19 cellular contexts compared by ENCODE assay signal in the genomic region with DNA sequence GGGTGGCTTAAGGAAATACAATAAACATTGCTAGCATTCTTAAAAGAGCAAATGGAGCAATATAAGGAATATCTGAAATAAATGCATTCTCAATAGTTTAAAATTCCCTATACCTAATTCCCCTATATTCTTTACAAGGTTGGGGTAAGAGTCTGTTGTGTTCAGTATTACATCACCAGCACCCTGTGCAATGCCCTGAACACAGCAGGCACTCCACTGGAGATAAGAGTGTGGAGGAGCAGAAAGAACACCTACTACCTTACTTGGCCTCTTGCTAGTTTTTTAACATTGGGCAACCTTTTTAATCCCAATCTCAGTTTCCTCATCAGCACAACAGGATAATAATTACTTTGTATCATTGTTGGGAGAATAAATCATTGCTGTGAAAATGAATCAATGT.
A peak's percentile ranks its signal among the peaks of the same experiment; 100 is the strongest.
DNase-seq lines count a peak whose midpoint lies in the region; ATAC-seq and TF ChIP-seq lines count a peak whose summit lies in the region.
"Had no signal": no experiment of that assay in that cellular context is flagged by ENCODE, and none has a peak within 500 bp of the region (broad histone marks: within the 10 kb centered on the region; RNA-seq: fewer than 3 reads in every experiment).

No MANE protein-coding gene starts in this region.

- H3K36me3 ChIP-seq in upper lobe of right lung, result no peaks in the 10 kb centered on the region
- H3K36me3 ChIP-seq: BE2C had no signal

- H3K4me1 Mint-ChIP-seq in natural killer cell treated with Interleukin-12 subunit alpha and Interleukin-12 subunit beta and Interleukin-15 and Interleukin-18, amount 100 ng/mL, for 72 hours (ENCODE audit: low read depth in 2 of 2), result peaks cover 9 to 15% of the 10 kb centered on the region in 2 donors

- H3K27me3 ChIP-seq in right cardiac atrium (ENCODE audit: control insufficient read depth, insufficient read depth), result no peaks in the 10 kb centered on the region
- H3K27me3 ChIP-seq in upper lobe of right lung, result no peaks in the 10 kb centered on the region
- H3K27me3 ChIP-seq: BE2C had no signal

- DNase-seq in left ventricle myocardium superior (no peak), right cardiac atrium (no peak), NCI-H226 (peak; percentile 53), left lobe of liver (ENCODE audit: low spot score) (no peak), upper lobe of right lung (no peak), NCI-H1092 (lab: John Stamatoyannopoulos, UW) (no peak), COLO829 (ENCODE audit: low spot score) (no peak)
- no peak for DNase-seq in natural killer cell treated with Interleukin-12 subunit alpha and Interleukin-12 subunit beta and Interleukin-15 and Interleukin-18, amount 100 ng/mL, for 72 hours (ENCODE audit: low spot score)
- DNase-seq: BE2C, DMS79, GM23248, IMR-90, NCI-H1436, NCI-H187 treated with DMSO at 0.1 percent for 48 hours, NCI-H2107, NCI-H510A, NCI-H774 had no signal

- no peak overlapping the region for H3K4me3 Mint-ChIP-seq in natural killer cell treated with Interleukin-12 subunit alpha and Interleukin-12 subunit beta and Interleukin-15 and Interleukin-18, amount 100 ng/mL, for 72 hours

- no peak overlapping the region for H3K4me3 ChIP-seq in right cardiac atrium (ENCODE audit: low read length)
- H3K4me3 ChIP-seq in upper lobe of right lung, result no peak overlapping the region
- H3K4me3 ChIP-seq: A549, GM23248 had no signal

- H3K4me1 ChIP-seq in right cardiac atrium (ENCODE audit: control insufficient read depth, insufficient read depth, low read length) (peaks cover 2% of the 10 kb centered on the region), upper lobe of right lung (peaks cover 8% of the 10 kb centered on the region)

- H3K9me3 Mint-ChIP-seq in natural killer cell treated with Interleukin-12 subunit alpha and Interleukin-12 subunit beta and Interleukin-15 and Interleukin-18, amount 100 ng/mL, for 72 hours, result no peaks in the 10 kb centered on the region

- ATAC-seq in left ventricle myocardium superior (peak; percentile 76), right cardiac atrium (no peak), left lobe of liver (peak; percentile 46), upper lobe of right lung (peak; percentile 81)
- no peak for ATAC-seq in natural killer cell treated with Interleukin-12 subunit alpha and Interleukin-12 subunit beta and Interleukin-15 and Interleukin-18, amount 100 ng/mL, for 72 hours
- ATAC-seq: A549, HCT116 had no signal

- no peaks in the 10 kb centered on the region for H3K36me3 Mint-ChIP-seq in natural killer cell treated with Interleukin-12 subunit alpha and Interleukin-12 subunit beta and Interleukin-15 and Interleukin-18, amount 100 ng/mL, for 72 hours

- no peak for TF ChIP-seq CTCF in upper lobe of right lung (IDR thresholded peaks at IDR 0.05)

- H3K9me3 ChIP-seq in right cardiac atrium (ENCODE audit: control insufficient read depth, low read length), result no peaks in the 10 kb centered on the region
- H3K9me3 ChIP-seq in upper lobe of right lung, result no peaks in the 10 kb centered on the region
- H3K9me3 ChIP-seq: A549, BE2C had no signal

- H3K27ac ChIP-seq in right cardiac atrium (ENCODE audit: low read length), result no peak overlapping the region
- H3K27ac ChIP-seq in upper lobe of right lung, result no peak overlapping the region
- H3K27ac ChIP-seq: A549, GM23248 had no signal

- intact Hi-C loops in left ventricle myocardium superior (cut with micrococcal nuclease), result no loop called here
- intact Hi-C loops in right cardiac atrium (cut with DNase I), result no loop called here
- intact Hi-C loops in upper lobe of right lung (cut with DNase I), result no loop called here

- no peaks in the 10 kb centered on the region for H3K27me3 Mint-ChIP-seq in natural killer cell treated with Interleukin-12 subunit alpha and Interleukin-12 subunit beta and Interleukin-15 and Interleukin-18, amount 100 ng/mL, for 72 hours

- no peak overlapping the region for H3K27ac Mint-ChIP-seq in natural killer cell treated with Interleukin-12 subunit alpha and Interleukin-12 subunit beta and Interleukin-15 and Interleukin-18, amount 100 ng/mL, for 72 hours

Comparison
In these comparisons a context has a peak if more than half of its experiments do, and no peak if none do; other contexts are left out.
1. ATAC-seq: peak in left ventricle myocardium superior (single experiment), left lobe of liver (single experiment) and upper lobe of right lung (single experiment); none in right cardiac atrium (0 of 2) and natural killer cell treated with Interleukin-12 subunit alpha and Interleukin-12 subunit beta and Interleukin-15 and Interleukin-18, amount 100 ng/mL, for 72 hours (0 of 2).